In genomic region chr10:120941468-120941867, GRCh38 we compare ENCODE assay signal across 26 cellular contexts.
"Had no signal": no experiment of that assay in that cellular context is flagged by ENCODE, and none has a peak within 500 bp of the region (broad histone marks: within the 10 kb centered on the region; RNA-seq: fewer than 3 reads in every experiment).

No MANE protein-coding gene starts in this region.

- H3K36me3 ChIP-seq: gastrocnemius medialis, heart left ventricle, left lung, neutrophil, pancreas, right lobe of liver, stomach, thyroid gland, vagina had no signal

- H3K4me2 ChIP-seq: smooth muscle cell had no signal

- H3K36me3 Mint-ChIP-seq: mesothelial cell of epicardium; natural killer cell treated with Interleukin-12 subunit alpha and Interleukin-12 subunit beta and Interleukin-15 and Interleukin-18, amount 100 ng/mL, for 72 hours had no signal

- H3K79me2 ChIP-seq: hepatocyte had no signal

- H3K9me3 ChIP-seq: gastrocnemius medialis, left lung, mucosa of descending colon, neutrophil, pancreas, right lobe of liver, stomach, thyroid gland, vagina had no signal

- FAIRE-seq: endometrium, pancreas had no signal

- H3K4me1 ChIP-seq: gastrocnemius medialis, pancreas, right lobe of liver, thyroid gland, vagina had no signal

- H3K27ac ChIP-seq: gastrocnemius medialis, heart left ventricle, left lung, neutrophil, pancreas, right lobe of liver, stomach, thyroid gland, vagina had no signal

- DNase-seq: cortex of kidney; effector memory CD8-positive, alpha-beta T cell; gastrocnemius medialis; heart left ventricle; left cardiac atrium; left lung; mesenchymal stem cell; mucosa of descending colon; naive B cell; pancreas; right lobe of liver; stimulated activated CD4-positive, alpha-beta T cell treated with anti-CD3 and anti-CD28 coated beads, Interleukin-12 subunit alpha, Interleukin-12 subunit beta, amount 100 ng/mL, for 4 hours; stimulated activated CD4-positive, alpha-beta T cell treated with anti-CD3 and anti-CD28 coated beads, Interleukin-1b, Interleukin-23, amount 100 ng/mL, for 48 hours; stimulated activated CD4-positive, alpha-beta T cell treated with anti-CD3 and anti-CD28 coated beads, Interleukin-4, amount 100 ng/mL, for 1 hour; stimulated activated CD8-positive, alpha-beta memory T cell treated with anti-CD3 and anti-CD28 coated beads, Interleukin-4, amount 100 ng/mL, for 48 hours; stimulated activated naive CD4-positive, alpha-beta T cell treated with Interleukin-2 at 50 U/mL for 16 hours; stomach; thyroid gland had no signal

- H2AFZ ChIP-seq: hepatocyte had no signal

- H3K4me3 Mint-ChIP-seq: effector memory CD8-positive, alpha-beta T cell; mesothelial cell of epicardium; naive B cell; natural killer cell treated with Interleukin-12 subunit alpha and Interleukin-12 subunit beta and Interleukin-15 and Interleukin-18, amount 100 ng/mL, for 72 hours; neural crest cell had no signal

- H3K27ac Mint-ChIP-seq: effector memory CD8-positive, alpha-beta T cell; mesothelial cell of epicardium; naive B cell; natural killer cell treated with Interleukin-12 subunit alpha and Interleukin-12 subunit beta and Interleukin-15 and Interleukin-18, amount 100 ng/mL, for 72 hours had no signal

- H3K9me3 Mint-ChIP-seq: effector memory CD8-positive, alpha-beta T cell; natural killer cell treated with Interleukin-12 subunit alpha and Interleukin-12 subunit beta and Interleukin-15 and Interleukin-18, amount 100 ng/mL, for 72 hours; neural crest cell had no signal

- H3K4me3 ChIP-seq: gastrocnemius medialis, heart left ventricle, hepatocyte, left lung, mucosa of descending colon, pancreas, right lobe of liver, smooth muscle cell, stomach, thyroid gland, vagina had no signal

- ATAC-seq: effector memory CD8-positive, alpha-beta T cell; gastrocnemius medialis; heart left ventricle; left cardiac atrium; left lung; mucosa of descending colon; natural killer cell treated with Interleukin-12 subunit alpha and Interleukin-12 subunit beta and Interleukin-15 and Interleukin-18, amount 100 ng/mL, for 72 hours; pancreas; right lobe of liver had no signal

- H3K27me3 ChIP-seq: hepatocyte, pancreas, right lobe of liver, thyroid gland, vagina had no signal
